1 cellular context compared by ENCODE assay signal in genomic region chr6:26327450-26328264, GRCh38.
TF ChIP-seq lines count a peak whose summit lies in the region.

No MANE protein-coding gene starts in this region.

TF ChIP-seq in K562, 482 proteins besides CTCF, POLR2A, EP300 and RAD21 (continued from another document and continues in another):
- peak; percentile 98 for TF ChIP-seq ARID3A (IDR thresholded peaks at IDR 0.05; ENCODE audit: borderline replicate concordance, low read depth, low read length)
- no peak; the same call in 1 of the 2 replicates for TF ChIP-seq FOXJ2 (tag; IDR thresholded peaks at IDR 0.05)
- TF ChIP-seq CBFA2T3 (IDR thresholded peaks at IDR 0.05) = no peak
- no peak for TF ChIP-seq CHD1 (IDR thresholded peaks at IDR 0.05; ENCODE audit: low read length)
- TF ChIP-seq ZNF507 (tag; conservative IDR thresholded peaks at IDR 0.05) = no peak
- TF ChIP-seq CREB3 (tag; conservative IDR thresholded peaks at IDR 0.05; ENCODE audit: low read depth) = no peak
- peak; percentile 84 for TF ChIP-seq FOXK1 (CRISPR knock-in tag; IDR thresholded peaks at IDR 0.05; ENCODE audit: borderline replicate concordance)
- no peak for TF ChIP-seq HNRNPH1 (optimal IDR thresholded peaks at IDR 0.05; ENCODE audit: low read depth, low read length)
- TF ChIP-seq IFI16 (CRISPR knock-in tag; IDR thresholded peaks at IDR 0.05) = no peak
- TF ChIP-seq ZNF830 (CRISPR knock-in tag; IDR thresholded peaks at IDR 0.05) = no peak
- TF ChIP-seq XRCC3 (IDR thresholded peaks at IDR 0.05) = no peak; the same call in 1 of the 2 replicates
- no peak for TF ChIP-seq EHMT2 (IDR thresholded peaks at IDR 0.05)
- TF ChIP-seq NCOR1 (IDR thresholded peaks at IDR 0.05) = 0 out of 2 replicates have a peak, but pooled peaks have one; percentile 13
- TF ChIP-seq ZFP1 (CRISPR knock-in tag; IDR thresholded peaks at IDR 0.05) = no peak
- TF ChIP-seq ZNF436 (CRISPR knock-in tag; IDR thresholded peaks at IDR 0.05) = 0 out of 2 replicates have a peak, but pooled peaks have one; percentile 48
- peak; percentile 77 for TF ChIP-seq ZNF407 (IDR thresholded peaks at IDR 0.05; ENCODE audit: low read depth)
- peak; percentile 2 for TF ChIP-seq TAF1 (IDR thresholded peaks at IDR 0.05; ENCODE audit: control insufficient read depth, extremely low read depth, insufficient read depth, low read length, severe bottlenecking)
- TF ChIP-seq ZNF143 (CRISPR knock-in tag; IDR thresholded peaks at IDR 0.05) = no peak
- TF ChIP-seq CTBP1 (IDR thresholded peaks at IDR 0.05; ENCODE audit: borderline replicate concordance) = peak; percentile 64
- no peak for TF ChIP-seq XRCC5 (IDR thresholded peaks at IDR 0.05; ENCODE audit: low read depth, low read length)
- peak; percentile 80 for TF ChIP-seq RFX5 (IDR thresholded peaks at IDR 0.05; ENCODE audit: low read depth, low read length)
- peak; percentile 51 for TF ChIP-seq MECOM (CRISPR knock-in tag; IDR thresholded peaks at IDR 0.05)
- TF ChIP-seq PRPF4 (IDR thresholded peaks at IDR 0.05; ENCODE audit: insufficient read depth, low read depth, low read length, poor library complexity, severe bottlenecking) = no peak
- TF ChIP-seq ZBTB2 (IDR thresholded peaks at IDR 0.05) = peak; percentile 69; the same call in 1 of the 2 replicates
- no peak for TF ChIP-seq PTBP1 (IDR thresholded peaks at IDR 0.05; ENCODE audit: low read depth, low read length)
- TF ChIP-seq TSHZ1 (CRISPR knock-in tag; IDR thresholded peaks at IDR 0.05) = no peak
- no peak for TF ChIP-seq NKRF (IDR thresholded peaks at IDR 0.05; ENCODE audit: borderline replicate concordance)
- peak; percentile 32 to 61; a peak in 1 of 4 replicates for TF ChIP-seq MNT (conservative IDR thresholded peaks at IDR 0.05)
- no peak for TF ChIP-seq ILK (tag; IDR thresholded peaks at IDR 0.05; ENCODE audit: borderline replicate concordance, low read depth)
- no peak for TF ChIP-seq BMI1 (IDR thresholded peaks at IDR 0.05; ENCODE audit: low read length)
- no peak for TF ChIP-seq ZNF57 (CRISPR knock-in tag; IDR thresholded peaks at IDR 0.05)
- no peak for TF ChIP-seq PHTF2 (CRISPR knock-in tag; IDR thresholded peaks at IDR 0.05)
- no peak for TF ChIP-seq NFYB (IDR thresholded peaks at IDR 0.05; ENCODE audit: extremely low read depth, insufficient read length)
- TF ChIP-seq KAT2B (IDR thresholded peaks at IDR 0.05; ENCODE audit: low read depth, low read length) = no peak
- 0 out of 2 replicates have a peak, but pooled peaks have one; percentile 47 for TF ChIP-seq ZNF24 (IDR thresholded peaks at IDR 0.05)
- no peak for TF ChIP-seq ZBED1 (IDR thresholded peaks at IDR 0.05)
- TF ChIP-seq SMAD3 (CRISPR knock-in tag; conservative IDR thresholded peaks at IDR 0.05) = no peak
- TF ChIP-seq ZBTB1 (CRISPR knock-in tag; IDR thresholded peaks at IDR 0.05; ENCODE audit: borderline replicate concordance, low read depth) = no peak
- TF ChIP-seq MIER1 (IDR thresholded peaks at IDR 0.05; ENCODE audit: low read depth) = no peak
- TF ChIP-seq ARID1B (IDR thresholded peaks at IDR 0.05) = peak; percentile 39; the same call in 1 of the 2 replicates
- peak in 1 of 3 experiments; percentile 62 for TF ChIP-seq YY1 (IDR thresholded peaks at IDR 0.05; ENCODE audit: borderline replicate concordance in 1 of 3, control insufficient read depth in 1 of 3, extremely low read depth in 1 of 3, insufficient read depth in 3 of 3, insufficient read length in 1 of 3, insufficient replicate concordance in 2 of 3, low read depth in 1 of 3, low read length in 2 of 3)
